In genomic region chr15:70096975-70097336, GRCh38 we compare ENCODE assay signal across 8 cellular contexts. TPM values are rescaled to one million over a fixed set of nuclear protein-coding genes. Genes with fewer than 3 reads are reported as not detected.
A peak's percentile ranks its signal among the peaks of the same experiment; 100 is the strongest.
DNase-seq lines count a peak whose midpoint lies in the region; ATAC-seq, FAIRE-seq and TF ChIP-seq lines count a peak whose summit lies in the region.

No MANE protein-coding gene starts in this region.

- intact Hi-C loops in Caco-2 (cut with micrococcal nuclease; ENCODE audit: unreplicated experiment): loop anchor here (5.0 to 10.0 kb wide), 4 partner anchors 190 to 630 kb away; no protein-coding TSS in a partner anchor
- intact Hi-C loops in OCI-LY7 (cut with micrococcal nuclease; ENCODE audit: unreplicated experiment): loop anchor here (1.0 to 10.0 kb wide), 10 partner anchors 60 to 645 kb away; partner anchors contain the start of gene RPLP1
- intact Hi-C loops in endothelial cell of umbilical vein (cut with micrococcal nuclease): loop anchor here (1.0 to 10.0 kb wide), 6 partner anchors 266 to 698 kb away; no protein-coding TSS in a partner anchor
- intact Hi-C loops in ovary (cut with DNase I): loop anchor here in 1 of 4 donors (10.0 kb wide), 1 partner anchor 158 kb away; no protein-coding TSS in a partner anchor

- H3K4me2 ChIP-seq in OCI-LY7 (ENCODE audit: low read length): peak overlapping the region; percentile 74
- peak overlapping the region; percentile 73 for H3K4me2 ChIP-seq in endothelial cell of umbilical vein (ENCODE audit: insufficient read depth, low read length)

- H3K4me1 ChIP-seq in Caco-2 (peaks cover 42% of the 10 kb centered on the region), OCI-LY7 (ENCODE audit: insufficient read depth, low read length, poor library complexity, severe bottlenecking) (peaks cover 62% of the 10 kb centered on the region), endothelial cell of umbilical vein (ENCODE audit: control insufficient read depth, extremely low read depth, insufficient read depth, low read length) (peaks cover 59% of the 10 kb centered on the region), ovary (ENCODE audit: insufficient read depth) (peaks cover 33% of the 10 kb centered on the region)

- POLR2A ChIA-PET in Caco-2 (lab: Charles Lee) (interaction anchor here (0.6 to 1.9 kb wide), 3 partner anchors 44 to 189 kb away, joined by 3 to 32 read pairs (median 4); no protein-coding TSS in a partner anchor), OCI-LY7 (lab: Charles Lee) (interaction anchor here (0.7 to 1.7 kb wide), 3 partner anchors 56 to 117 kb away, joined by 3 to 5 read pairs (median 4); no protein-coding TSS in a partner anchor), endothelial cell of umbilical vein (lab: Charles Lee) (interaction anchor here (0.7 to 1.7 kb wide), 3 partner anchors 35 to 378 kb away, joined by 3 read pairs; no protein-coding TSS in a partner anchor)

- H3K4me1 Mint-ChIP-seq in Caco-2 (ENCODE audit: low read depth, unreplicated experiment): peaks cover 25% of the 10 kb centered on the region

- WGBS in ovary, 3 donors: 0% methylated on average over 14 to 52 of the region's 52 CpGs

- H3K27ac ChIP-seq in OCI-LY7 (ENCODE audit: low read depth, low read length, poor library complexity, severe bottlenecking) (peak overlapping the region; percentile 71), endothelial cell of umbilical vein (ENCODE audit: insufficient read depth, low read depth, low read length) (peak overlapping the region; percentile 85), ovary (peak overlapping the region; percentile 70 to 98)

- peak overlapping the region; percentile 86 for H3K9ac ChIP-seq in endothelial cell of umbilical vein (replicated peaks; ENCODE audit: extremely low read depth, insufficient read depth, low read length)

- H3K4me3 ChIP-seq in Caco-2 (ENCODE audit: low read depth, low read length): peak overlapping the region; percentile 89
- peak overlapping the region; percentile 82 for H3K4me3 ChIP-seq in OCI-LY7 (ENCODE audit: low read depth, low read length, poor library complexity, severe bottlenecking)
- peak overlapping the region; percentile 88 to 98 (median 89) for H3K4me3 ChIP-seq in endothelial cell of umbilical vein (replicated peaks in 1 of 3; ENCODE audit: insufficient read depth in 1 of 3, low read depth in 1 of 3, low read length in 3 of 3)
- peak overlapping the region; percentile 65 for H3K4me3 ChIP-seq in ovary

- peaks cover 16% of the 10 kb centered on the region; the same call in 1 of the 2 replicates for H4K20me1 ChIP-seq in OCI-LY7 (ENCODE audit: insufficient read depth, low read length)
- no peaks in the 10 kb centered on the region for H4K20me1 ChIP-seq in endothelial cell of umbilical vein (replicated peaks; ENCODE audit: control insufficient read depth, extremely low read depth, insufficient read depth, low read length)

- H3K79me2 ChIP-seq in OCI-LY7 (ENCODE audit: insufficient read depth, low read depth, low read length) (peaks cover 26% of the 10 kb centered on the region; the same call in 1 of the 2 replicates), endothelial cell of umbilical vein (ENCODE audit: control insufficient read depth, insufficient read depth, low read length) (peaks cover 55% of the 10 kb centered on the region)

- BruUV-seq in Caco-2 (replicated peaks; lab: Mats Ljungman, UMichigan) (no TSS peak), OCI-LY7 (replicated peaks; lab: Mats Ljungman, UMichigan) (no TSS peak), endothelial cell of umbilical vein (replicated peaks; lab: Mats Ljungman, UMichigan) (no TSS peak)

- ATAC-seq in HG02588 (IDR thresholded peaks at IDR 0.05; ENCODE audit: unreplicated experiment) (no peak), HG02852 (IDR thresholded peaks at IDR 0.05; ENCODE audit: unreplicated experiment) (no peak), HG02678 (IDR thresholded peaks at IDR 0.05; ENCODE audit: unreplicated experiment) (no peak), GM18517 (IDR thresholded peaks at IDR 0.05; ENCODE audit: unreplicated experiment) (no peak)

- no peak for FAIRE-seq in endothelial cell of umbilical vein (lab: Jason Lieb, UNC)

- peak overlapping the region; percentile 92 for H3K27ac Mint-ChIP-seq in Caco-2 (ENCODE audit: unreplicated experiment)

- TF ChIP-seq POLR2A in endothelial cell of umbilical vein (IDR thresholded peaks at IDR 0.05; ENCODE audit: low read depth, low read length) (no peak), ovary (IDR thresholded peaks at IDR 0.05) (no peak)

- H3K36me3 Mint-ChIP-seq in Caco-2 (ENCODE audit: insufficient read depth, unreplicated experiment): peaks cover 72% of the 10 kb centered on the region

- H3K9me3 ChIP-seq in Caco-2 (no peaks in the 10 kb centered on the region), OCI-LY7 (ENCODE audit: low read length) (no peaks in the 10 kb centered on the region), endothelial cell of umbilical vein (replicated peaks; ENCODE audit: control insufficient read depth, insufficient read depth, low read length) (no peaks in the 10 kb centered on the region), ovary (no peaks in the 10 kb centered on the region)

- CTCF ChIA-PET in Caco-2 (lab: Charles Lee): interaction anchor here (0.8 kb wide), 1 partner anchor 634 kb away, joined by 3 read pairs; no protein-coding TSS in a partner anchor
- CTCF ChIA-PET in OCI-LY7 (lab: Charles Lee; ENCODE audit: unreplicated experiment): interaction anchor here (0.8 kb wide), 1 partner anchor 118 kb away, joined by 3 read pairs; no protein-coding TSS in a partner anchor
- CTCF ChIA-PET in endothelial cell of umbilical vein (lab: Charles Lee): interaction anchor here (0.6 to 3.2 kb wide), 4 partner anchors 14 to 185 kb away, joined by 3 to 14 read pairs (median 8); no protein-coding TSS in a partner anchor

- DNase-seq in Caco-2: no peak
- no peak for DNase-seq in OCI-LY7 (ENCODE audit: low spot score)
- DNase-seq in endothelial cell of umbilical vein (ENCODE audit: low read depth, low spot score): no peak
- DNase-seq in ovary: peak in 1 of 5 donors; percentile 72

- H3K27me3 ChIP-seq in Caco-2 (replicated peaks; ENCODE audit: control insufficient read depth, insufficient read depth, low read length) (no peaks in the 10 kb centered on the region), endothelial cell of umbilical vein (ENCODE audit: control insufficient read depth in 2 of 2, insufficient read depth in 2 of 2, low read length in 2 of 2) (no peaks in the 10 kb centered on the region), ovary (no peaks in the 10 kb centered on the region)

- H3K36me3 ChIP-seq in Caco-2 (ENCODE audit: control insufficient read depth, insufficient read depth, low read length) (no peaks in the 10 kb centered on the region), OCI-LY7 (ENCODE audit: insufficient read depth, low read length) (peaks cover 33% of the 10 kb centered on the region), endothelial cell of umbilical vein (ENCODE audit: control insufficient read depth in 2 of 2, extremely low read depth in 1 of 2, insufficient read depth in 2 of 2, low read length in 2 of 2) (peaks cover 0 to 3% of the 10 kb centered on the region in 2 experiments), ovary (no peaks in the 10 kb centered on the region)

- no peaks in the 10 kb centered on the region for H3K9me1 ChIP-seq in endothelial cell of umbilical vein (replicated peaks; ENCODE audit: control insufficient read depth, extremely low read depth, insufficient read depth, low read length)

- H3K27me3 Mint-ChIP-seq in Caco-2 (ENCODE audit: insufficient read depth, unreplicated experiment): no peaks in the 10 kb centered on the region

- no peaks in the 10 kb centered on the region for H3K9me3 Mint-ChIP-seq in Caco-2 (ENCODE audit: unreplicated experiment)

- TF ChIP-seq CTCF in Caco-2 (IDR thresholded peaks at IDR 0.05; ENCODE audit: insufficient read depth in 1 of 2, low read depth in 1 of 2, low read length in 1 of 2, severe bottlenecking in 1 of 2, unreplicated experiment in 1 of 2) (no peak), OCI-LY7 (conservative IDR thresholded peaks at IDR 0.05; ENCODE audit: low read length) (no peak), endothelial cell of umbilical vein (IDR thresholded peaks at IDR 0.05; ENCODE audit: extremely low read depth in 1 of 2, insufficient read depth in 1 of 2, low read depth in 1 of 2, low read length in 2 of 2) (no peak), ovary (IDR thresholded peaks at IDR 0.05) (no peak)

- no peak for TF ChIP-seq EP300 in ovary (IDR thresholded peaks at IDR 0.05)

- no peaks in the 10 kb centered on the region for H3K9me2 ChIP-seq in OCI-LY7 (ENCODE audit: insufficient read depth, low read length)

- dilution Hi-C loops in endothelial cell of umbilical vein (cut with MboI; ENCODE audit: extremely low pct_ligation_motif_present, low sequenced_read_pairs): no loop called here

- H2AFZ ChIP-seq in OCI-LY7 (ENCODE audit: low read length) (peak overlapping the region; percentile 33; the same call in 1 of the 2 replicates), endothelial cell of umbilical vein (ENCODE audit: low read depth, low read length) (no peak overlapping the region)

- H3K4me3 Mint-ChIP-seq in Caco-2 (ENCODE audit: unreplicated experiment): peak overlapping the region; percentile 98

TF ChIP-seq in endothelial cell of umbilical vein, 7 proteins besides CTCF, POLR2A, EP300 and RAD21 (continues in another document):
- TF ChIP-seq JUN (IDR thresholded peaks at IDR 0.05; ENCODE audit: borderline replicate concordance, insufficient read depth, insufficient read length, low read depth) (no peak), MAX (IDR thresholded peaks at IDR 0.05; ENCODE audit: insufficient read depth, insufficient read length) (no peak), POLR2AphosphoS5 (IDR thresholded peaks at IDR 0.05; ENCODE audit: insufficient read depth, low read depth, low read length) (no peak), GATA2 (IDR thresholded peaks at IDR 0.05; ENCODE audit: insufficient read depth, insufficient read length, low read depth, low read length) (no peak), EZH2 (IDR thresholded peaks at IDR 0.05; ENCODE audit: borderline replicate concordance, low read depth, low read length, severe bottlenecking) (no peak)

RNA-seq across cellular contexts. Expression of gene TLE3, which starts 0.8 kb away (rescaled TPM):
- total RNA-seq in Caco-2 (2022) (96.0 and 105 TPM in 2 replicates), OCI-LY7 (2022) (31.9 and 35.7 TPM in 2 replicates), endothelial cell of umbilical vein (53.8 and 56.9 TPM in 2 replicates), ovary (10 to 100 TPM; 53.9 to 70.8 (median 62.4) TPM)
- 19.7 and 37.9 TPM in 2 replicates for total RNA-seq in OCI-LY7 (2014; rRNA removed; shearing (Covaris generic))
- polyA plus RNA-seq in endothelial cell of umbilical vein (40.5 TPM in 2 replicates), ovary (10 to 100 TPM; 17.5 to 24.4 TPM)
- polyA plus RNA-seq in endothelial cell of umbilical vein (2011; cell fraction: cytosol; rRNA removed): 25.4 and 32.3 TPM in 2 replicates
- 76.5 and 80.5 TPM in 2 replicates for polyA plus RNA-seq in endothelial cell of umbilical vein (2011; cell fraction: nucleus; rRNA removed)
- polyA plus RNA-seq in endothelial cell of umbilical vein (2012): 37.2 and 57.4 TPM in 2 replicates
- polyA minus RNA-seq in endothelial cell of umbilical vein: 74.4 and 77.7 TPM in 2 replicates
- polyA minus RNA-seq in endothelial cell of umbilical vein (2011; cell fraction: cytosol; rRNA and poly(A)+ RNA removed): 114 TPM
- 63.4 and 82.0 TPM in 2 replicates for polyA minus RNA-seq in endothelial cell of umbilical vein (2011; cell fraction: nucleus; rRNA and poly(A)+ RNA removed)
